8 cellular contexts compared by ENCODE assay signal in the genomic region with DNA sequence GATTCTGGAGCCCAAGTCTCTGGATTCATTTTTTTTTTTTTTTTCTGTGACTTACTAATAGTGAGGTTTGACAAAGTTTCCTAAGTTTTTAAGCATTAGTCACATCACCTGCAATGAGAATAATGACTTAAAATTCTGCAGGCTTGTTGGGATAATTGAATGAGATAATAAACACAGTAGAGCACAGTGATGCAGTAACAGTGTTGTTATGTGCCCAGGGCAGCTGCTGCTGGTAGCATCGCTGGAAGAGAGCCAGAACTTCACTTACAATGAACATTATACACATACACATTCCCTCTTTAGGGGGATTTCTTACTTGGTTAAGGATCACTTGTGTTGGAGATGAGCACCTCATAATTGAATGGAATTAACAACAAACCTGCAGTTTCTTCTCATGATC.
DNase-seq lines count a peak whose midpoint lies in the region; TF ChIP-seq lines count a peak whose summit lies in the region.
"Had no signal": no experiment of that assay in that cellular context is flagged by ENCODE, and none has a peak within 500 bp of the region (broad histone marks: within the 10 kb centered on the region; RNA-seq: fewer than 3 reads in every experiment).

No MANE protein-coding gene starts in this region.

- peak overlapping the region; percentile 44 for H3K27ac Mint-ChIP-seq in MCF 10A (ENCODE audit: low read depth, unreplicated experiment)
- H3K27ac Mint-ChIP-seq: T-helper 1 cell treated with Interleukin-12 subunit alpha and Interleukin-12 subunit beta and Interleukin-4 antibody, amounts not matched to agents 30 μg/mL and 1 μg/mL, for 36 hours had no signal

- intact Hi-C loops in MCF 10A (cut with micrococcal nuclease) = loop anchor here (5.0 kb wide), 1 partner anchor 1109 kb away; no protein-coding TSS in a partner anchor
- intact Hi-C loops in spleen (cut with DNase I; ENCODE audit: low total_unique reads) = no loop called here

- CTCF ChIA-PET in MCF 10A (lab: Yijun Ruan, JAX) = interaction anchor here (0.6 to 2.9 kb wide), 6 partner anchors 16 to 1869 kb away, joined by 3 to 11 read pairs (median 6); no protein-coding TSS in a partner anchor

- no peaks in the 10 kb centered on the region for H3K27me3 Mint-ChIP-seq in MCF 10A (ENCODE audit: insufficient read depth, unreplicated experiment)

- no peak overlapping the region for H3K4me3 Mint-ChIP-seq in MCF 10A (ENCODE audit: unreplicated experiment)
- H3K4me3 Mint-ChIP-seq: T-helper 1 cell treated with Interleukin-12 subunit alpha and Interleukin-12 subunit beta and Interleukin-4 antibody, amounts not matched to agents 30 μg/mL and 1 μg/mL, for 36 hours had no signal

- peaks cover 26% of the 10 kb centered on the region for H3K4me1 Mint-ChIP-seq in MCF 10A (ENCODE audit: insufficient read depth, unreplicated experiment)

- no peak for TF ChIP-seq POLR2A in spleen (IDR thresholded peaks at IDR 0.05)

- DNase-seq in HT1080 (ENCODE audit: low read depth) (peak; percentile 57), NCI-H2227 treated with DMSO at 0.1 percent for 48 hours (lab: John Stamatoyannopoulos, UW) (peak; percentile 46), MCF 10A (ENCODE audit: unreplicated experiment) (peak; percentile 63), superior temporal gyrus (ENCODE audit: extremely low spot score) (peak; percentile 73), occipital lobe (lab: John Stamatoyannopoulos, UW) (no peak), spleen (no peak)
- DNase-seq in activated CD4-positive, alpha-beta T cell treated with anti-CD3 and anti-CD28 coated beads, Interleukin-2, amount 50 U/mL, for 1 hour = no peak

- H3K36me3 Mint-ChIP-seq in MCF 10A (ENCODE audit: insufficient read depth, unreplicated experiment) = no peaks in the 10 kb centered on the region

- H3K4me1 ChIP-seq in spleen = peaks cover 0 to 16% (median 2%) of the 10 kb centered on the region in 6 donors

- BruUV-seq in MCF 10A (replicated peaks; lab: Mats Ljungman, UMichigan) = no TSS peak

- no peaks in the 10 kb centered on the region for H3K9me3 ChIP-seq in spleen

- TF ChIP-seq CTCF in MCF 10A (IDR thresholded peaks at IDR 0.05; ENCODE audit: unreplicated experiment) = no peak
- no peak for TF ChIP-seq CTCF in spleen (IDR thresholded peaks at IDR 0.05 in 8 of 11, conservative IDR thresholded peaks at IDR 0.05 in 3 of 11)

- H3K27me3 ChIP-seq in spleen (replicated peaks in 1 of 7) = no peaks in the 10 kb centered on the region

- H3K4me3 ChIP-seq in spleen = no peak overlapping the region

- POLR2A ChIA-PET in MCF 10A (lab: Yijun Ruan, JAX) = interaction anchor here (0.6 to 6.3 kb wide), 13 partner anchors 11 to 231 kb away, joined by 3 to 50 read pairs (median 5); a partner anchor contains a TSS

- WGBS in spleen, 5 donors = 70 to 94% (median 86%) methylated on average over 1 of the region's 1 CpG

- peak overlapping the region in 1 of 8 donors; percentile 67 for H3K27ac ChIP-seq in spleen

- H3K9me3 Mint-ChIP-seq in MCF 10A (ENCODE audit: unreplicated experiment) = no peaks in the 10 kb centered on the region
- H3K9me3 Mint-ChIP-seq: T-helper 1 cell treated with Interleukin-12 subunit alpha and Interleukin-12 subunit beta and Interleukin-4 antibody, amounts not matched to agents 30 μg/mL and 1 μg/mL, for 36 hours had no signal

- no peaks in the 10 kb centered on the region for H3K36me3 ChIP-seq in spleen

Comparison
In these comparisons a context has a peak if more than half of its experiments do, and no peak if none do; other contexts are left out.
1. DNase-seq: peak in HT1080 (single experiment), NCI-H2227 treated with DMSO at 0.1 percent for 48 hours (single experiment), MCF 10A (single experiment) and superior temporal gyrus (single experiment); none in occipital lobe (single experiment), activated CD4-positive, alpha-beta T cell treated with anti-CD3 and anti-CD28 coated beads, Interleukin-2, amount 50 U/mL, for 1 hour (single experiment) and spleen (single experiment).